ENCODE assay signal across 20 cellular contexts in genomic region chr4:189113389-189113888, GRCh38.
DNase-seq lines count a peak whose midpoint lies in the region; ATAC-seq, FAIRE-seq and TF ChIP-seq lines count a peak whose summit lies in the region.
"Had no signal": no experiment of that assay in that cellular context is flagged by ENCODE, and none has a peak within 500 bp of the region (broad histone marks: within the 10 kb centered on the region; RNA-seq: fewer than 3 reads in every experiment).

No MANE protein-coding gene starts in this region.

- intact Hi-C loops in spleen (cut with DNase I; ENCODE audit: low total_unique reads), result no loop called here

- H3K4me3 ChIP-seq in A549, result no peak overlapping the region
- no peak overlapping the region for H3K4me3 ChIP-seq in H1 (ENCODE audit: extremely low read depth in 1 of 4, insufficient read depth in 2 of 4, low read depth in 3 of 4, low read length in 4 of 4)
- H3K4me3 ChIP-seq in neuronal stem cell (ENCODE audit: low read length in 2 of 2), result peak overlapping the region in 1 of 2 donors; percentile 46
- no peak overlapping the region for H3K4me3 ChIP-seq in spleen
- H3K4me3 ChIP-seq: GM23248 had no signal

- H3K9ac ChIP-seq in H1 (replicated peaks in 1 of 4; ENCODE audit: extremely low read depth in 1 of 4, low read depth in 3 of 4, low read length in 3 of 4) (no peak overlapping the region), neuronal stem cell (ENCODE audit: low read depth, low read length, poor library complexity) (no peak overlapping the region)
- H3K9ac ChIP-seq: GM23248 had no signal

- DNase-seq in A549 (ENCODE audit: low read depth in 1 of 2, low spot score in 1 of 2) (no peak), H1 (ENCODE audit: low read depth in 1 of 2, low spot score in 2 of 2) (no peak), left kidney (ENCODE audit: low read depth, low spot score) (peak; percentile 22), neuronal stem cell (ENCODE audit: low spot score) (no peak), KBM-7 (no peak), spleen (no peak)
- DNase-seq: 8988T; C1 segment of cervical spinal cord; Calu3; CD4-positive, alpha-beta memory T cell; COR-L47; DMS53; DMS79 treated with DMSO at 0.1 percent for 48 hours; GF-D8; GM23248; H9 had no signal

- in situ Hi-C loops in KBM-7 (cut with MboI; ENCODE audit: low pct_unique_long_range_greater_than_20kb, low sequenced_read_pairs), result no loop called here

- CTCF ChIA-PET in A549 (lab: Yijun Ruan, JAX), result no interaction called here
- CTCF ChIA-PET in H1 (lab: Charles Lee; ENCODE audit: partially characterized antibody), result interaction anchor here (0.6 kb wide), 1 partner anchor 29 kb away, joined by 3 read pairs; no protein-coding TSS in a partner anchor

- peaks cover 6% of the 10 kb centered on the region for H3K9me3 Mint-ChIP-seq in activated T-helper 17 cell treated with anti-CD3 and anti-CD28 coated beads, Interleukin-2, amount 50 U/mL, for 72 hours

- TF ChIP-seq EP300 in A549 (IDR thresholded peaks at IDR 0.05), result no peak
- no peak for TF ChIP-seq EP300 in H1 (IDR thresholded peaks at IDR 0.05; ENCODE audit: borderline replicate concordance in 1 of 2, low read depth in 2 of 2, low read length in 2 of 2)

- no peak for TF ChIP-seq POLR2A in A549 (IDR thresholded peaks at IDR 0.05; ENCODE audit: low read length)
- TF ChIP-seq POLR2A in H1 (IDR thresholded peaks at IDR 0.05; ENCODE audit: control extremely low read depth in 1 of 2, low read depth in 2 of 2, low read length in 2 of 2), result no peak
- TF ChIP-seq POLR2A in spleen (IDR thresholded peaks at IDR 0.05), result no peak

- no peaks in the 10 kb centered on the region for H3K79me1 ChIP-seq in H1 (ENCODE audit: low read depth, low read length)
- H3K79me1 ChIP-seq in neuronal stem cell (ENCODE audit: low read depth, low read length), result no peaks in the 10 kb centered on the region

- H4K8ac ChIP-seq in H1 (ENCODE audit: extremely low read depth, insufficient read depth, low read length), result no peak overlapping the region
- H4K8ac ChIP-seq in neuronal stem cell (ENCODE audit: low read depth, low read length), result no peak overlapping the region

- no peak for TF ChIP-seq RAD21 in A549 (conservative IDR thresholded peaks at IDR 0.05 in 1 of 2, IDR thresholded peaks at IDR 0.05 in 1 of 2)
- no peak for TF ChIP-seq RAD21 in H1 (IDR thresholded peaks at IDR 0.05 in 1 of 2, conservative IDR thresholded peaks at IDR 0.05 in 1 of 2; ENCODE audit: low read depth in 2 of 2, low read length in 2 of 2)

- ATAC-seq in A549, result no peak
- ATAC-seq in activated T-helper 17 cell treated with anti-CD3 and anti-CD28 coated beads, Interleukin-2, amount 50 U/mL, for 72 hours (replicated peaks), result no peak
- ATAC-seq: HCT116 had no signal

- POLR2A ChIA-PET in A549 (lab: Yijun Ruan, JAX), result no interaction called here
- POLR2A ChIA-PET in H1 (lab: Charles Lee; ENCODE audit: partially characterized antibody), result no interaction called here

- H2AFZ ChIP-seq in H1 (ENCODE audit: low read length) (no peak overlapping the region), neuronal stem cell (ENCODE audit: low read length) (no peak overlapping the region)
- H2AFZ ChIP-seq: GM23248 had no signal

- H3K27ac ChIP-seq in A549, result no peak overlapping the region
- H3K27ac ChIP-seq in H1 (ENCODE audit: low read depth, low read length), result no peak overlapping the region
- H3K27ac ChIP-seq in neuronal stem cell (replicated peaks; ENCODE audit: low read length), result no peak overlapping the region
- no peak overlapping the region for H3K27ac ChIP-seq in spleen
- H3K27ac ChIP-seq: GM23248 had no signal

- H3K27ac Mint-ChIP-seq in activated T-helper 17 cell treated with anti-CD3 and anti-CD28 coated beads, Interleukin-2, amount 50 U/mL, for 72 hours, result no peak overlapping the region
- H3K27ac Mint-ChIP-seq: CD4-positive, alpha-beta memory T cell; H9 had no signal

- H3K56ac ChIP-seq in H1 (replicated peaks; ENCODE audit: insufficient read length, low read depth, low read length), result no peak overlapping the region

- no peak overlapping the region for H3K4me2 ChIP-seq in A549
- no peak overlapping the region for H3K4me2 ChIP-seq in H1 (ENCODE audit: insufficient read depth in 1 of 2, low read depth in 2 of 2, low read length in 2 of 2)
- H3K4me2 ChIP-seq in neuronal stem cell (ENCODE audit: insufficient read depth, low read length, poor library complexity, severe bottlenecking), result no peak overlapping the region

- H3K4me1 Mint-ChIP-seq in activated T-helper 17 cell treated with anti-CD3 and anti-CD28 coated beads, Interleukin-2, amount 50 U/mL, for 72 hours, result no peaks in the 10 kb centered on the region
- H3K4me1 Mint-ChIP-seq: CD4-positive, alpha-beta memory T cell had no signal

- H3K79me2 ChIP-seq in H1 (ENCODE audit: control insufficient read depth in 1 of 2, insufficient read depth in 2 of 2, low read length in 2 of 2), result no peaks in the 10 kb centered on the region

- H3K4me3 Mint-ChIP-seq in activated T-helper 17 cell treated with anti-CD3 and anti-CD28 coated beads, Interleukin-2, amount 50 U/mL, for 72 hours, result no peak overlapping the region
- H3K4me3 Mint-ChIP-seq: CD4-positive, alpha-beta memory T cell; H9 had no signal

- no peak overlapping the region for H4K5ac ChIP-seq in H1 (ENCODE audit: insufficient read length, low read depth, low read length)

- H2BK5ac ChIP-seq in H1 (ENCODE audit: low read depth, low read length), result no peak overlapping the region
- H2BK5ac ChIP-seq in neuronal stem cell (ENCODE audit: low read length), result no peak overlapping the region

- H3K18ac ChIP-seq in H1 (ENCODE audit: extremely low read depth, low read length) (no peak overlapping the region), neuronal stem cell (ENCODE audit: low read length) (peak overlapping the region; percentile 59)

- 93% methylated on average over 11 of the region's 11 CpGs for WGBS in A549 (ENCODE audit: missing lambda C conversion rate)
- 90% methylated on average over 11 of the region's 11 CpGs; no CpG with 5 or more reads in 1 of the 2 experiments for WGBS in H1 (ENCODE audit: extremely low coverage in 1 of 2, insufficient coverage in 1 of 2, insufficient read length in 1 of 2, insufficient replicate concordance in 2 of 2, low coverage in 1 of 2, low lambda C conversion rate in 2 of 2, missing lambda C conversion rate in 1 of 2), 2 experiments
- no CpG with 5 or more reads among the region's 11 CpGs for WGBS in neuronal stem cell (ENCODE audit: extremely low coverage in 2 of 2, insufficient read length in 2 of 2, insufficient replicate concordance in 1 of 2), 2 donors
- 89 to 95% (median 92%) methylated on average over 11 of the region's 11 CpGs for WGBS in spleen, 5 donors

- H3K14ac ChIP-seq in H1 (ENCODE audit: insufficient read length) (no peak overlapping the region), neuronal stem cell (ENCODE audit: low read length) (no peak overlapping the region)

- no peaks in the 10 kb centered on the region for H3K27me3 ChIP-seq in H1 (replicated peaks in 1 of 4; ENCODE audit: control insufficient read depth in 3 of 4, extremely low read depth in 1 of 4, insufficient read depth in 3 of 4, low read length in 3 of 4)
- H3K27me3 ChIP-seq in neuronal stem cell (ENCODE audit: control insufficient read depth in 3 of 3, insufficient read depth in 3 of 3, low read depth in 1 of 3, low read length in 3 of 3), result no peaks in the 10 kb centered on the region
- H3K27me3 ChIP-seq in spleen (replicated peaks in 1 of 7), result no peaks in the 10 kb centered on the region

- no peak overlapping the region for H2BK12ac ChIP-seq in H1 (ENCODE audit: low read depth, low read length)
- no peak overlapping the region for H2BK12ac ChIP-seq in neuronal stem cell (ENCODE audit: low read length)

- H3K4me1 ChIP-seq in A549 (no peaks in the 10 kb centered on the region), H1 (replicated peaks in 1 of 4; ENCODE audit: control insufficient read depth in 3 of 4, insufficient read depth in 4 of 4, low read length in 3 of 4) (no peaks in the 10 kb centered on the region), neuronal stem cell (ENCODE audit: control insufficient read depth in 2 of 2, insufficient read depth in 1 of 2, low read depth in 1 of 2, low read length in 2 of 2) (peaks cover 0 to 3% of the 10 kb centered on the region in 2 donors), spleen (no peaks in the 10 kb centered on the region)

- H3K23me2 ChIP-seq in H1 (ENCODE audit: low read depth, low read length), result no peaks in the 10 kb centered on the region

- H3K9me3 ChIP-seq in A549 (no peaks in the 10 kb centered on the region), H1 (ENCODE audit: insufficient read depth in 2 of 2, low read depth in 1 of 2, low read length in 1 of 2) (no peaks in the 10 kb centered on the region), neuronal stem cell (replicated peaks in 1 of 2; ENCODE audit: control insufficient read depth in 2 of 2, insufficient read depth in 1 of 2, low read depth in 1 of 2, low read length in 2 of 2) (no peaks in the 10 kb centered on the region), spleen (peaks cover 0 to 13% (median 0%) of the 10 kb centered on the region in 8 donors)

- H3K36me3 Mint-ChIP-seq in activated T-helper 17 cell treated with anti-CD3 and anti-CD28 coated beads, Interleukin-2, amount 50 U/mL, for 72 hours (ENCODE audit: low read depth), result no peaks in the 10 kb centered on the region
- H3K36me3 Mint-ChIP-seq: CD4-positive, alpha-beta memory T cell had no signal

- no peaks in the 10 kb centered on the region for H4K20me1 ChIP-seq in H1 (replicated peaks in 1 of 2; ENCODE audit: control insufficient read depth in 1 of 2, insufficient read depth in 2 of 2, low read length in 2 of 2)

- no peaks in the 10 kb centered on the region for H3K27me3 Mint-ChIP-seq in activated T-helper 17 cell treated with anti-CD3 and anti-CD28 coated beads, Interleukin-2, amount 50 U/mL, for 72 hours
- H3K27me3 Mint-ChIP-seq: CD4-positive, alpha-beta memory T cell had no signal

- H2BK120ac ChIP-seq in H1 (replicated peaks; ENCODE audit: low read depth, low read length) (no peak overlapping the region), neuronal stem cell (ENCODE audit: low read depth, low read length) (no peak overlapping the region)

- H3K36me3 ChIP-seq in H1 (ENCODE audit: control insufficient read depth in 2 of 4, insufficient read depth in 4 of 4, low read length in 3 of 4) (no peaks in the 10 kb centered on the region), neuronal stem cell (replicated peaks in 1 of 2; ENCODE audit: control insufficient read depth in 2 of 2, insufficient read depth in 2 of 2, low read length in 2 of 2) (no peaks in the 10 kb centered on the region), spleen (no peaks in the 10 kb centered on the region)

- no peak overlapping the region for H2BK15ac ChIP-seq in H1 (ENCODE audit: low read length)
- no peak overlapping the region for H2BK15ac ChIP-seq in neuronal stem cell (ENCODE audit: low read length)

- no peak for TF ChIP-seq CTCF in A549 (IDR thresholded peaks at IDR 0.05)
- no peak for TF ChIP-seq CTCF in H1 (IDR thresholded peaks at IDR 0.05; ENCODE audit: control extremely low read depth in 1 of 3, insufficient read depth in 1 of 3, low read depth in 1 of 3, low read length in 3 of 3)
- no peak for TF ChIP-seq CTCF in spleen (IDR thresholded peaks at IDR 0.05 in 8 of 11, conservative IDR thresholded peaks at IDR 0.05 in 3 of 11)

- no peak for FAIRE-seq in A549 (lab: Jason Lieb, UNC)
- FAIRE-seq in H1 (lab: Jason Lieb, UNC), result no peak
- FAIRE-seq: GM12891, GM18507 had no signal

- H4K91ac ChIP-seq in H1 (replicated peaks; ENCODE audit: insufficient read length, low read length) (no peak overlapping the region), neuronal stem cell (ENCODE audit: low read depth, low read length, poor library complexity) (no peak overlapping the region)

- H2AK5ac ChIP-seq in H1 (ENCODE audit: low read depth, low read length), result no peak overlapping the region
- H2AK5ac ChIP-seq in neuronal stem cell (ENCODE audit: low read depth, low read length), result no peak overlapping the region

- H3K23ac ChIP-seq in H1 (ENCODE audit: insufficient read length) (no peak overlapping the region), neuronal stem cell (ENCODE audit: low read depth, low read length, poor library complexity) (no peak overlapping the region)

- H3K4ac ChIP-seq in H1 (replicated peaks; ENCODE audit: insufficient read length, low read depth, low read length) (no peak overlapping the region), neuronal stem cell (ENCODE audit: low read length) (no peak overlapping the region)

- no peak overlapping the region for H2BK20ac ChIP-seq in H1 (ENCODE audit: low read length)

Comparison
In these comparisons a context has a peak if more than half of its experiments do, and no peak if none do; other contexts are left out.
1. Of the 18 proteins assayed by ChIP-seq in both H1 and A549: peak only in H1: none; only in A549: none; in both: MAFK; in neither: 17.